Comparison of ENCODE assay signal across 27 cellular contexts in genomic region chr13:34561033-34561432, GRCh38.
"Had no signal": no experiment of that assay in that cellular context is flagged by ENCODE, and none has a peak within 500 bp of the region (broad histone marks: within the 10 kb centered on the region; RNA-seq: fewer than 3 reads in every experiment).

No MANE protein-coding gene starts in this region.

- DNase-seq: activated CD4-positive, alpha-beta memory T cell treated with anti-CD3 and anti-CD28 coated beads for 36 hours; activated CD4-positive, alpha-beta T cell treated with anti-CD3 and anti-CD28 coated beads for 36 hours; activated CD4-positive, alpha-beta T cell treated with anti-CD3 and anti-CD28 coated beads, Interleukin-2, amount 10 ng/mL, durations not matched to agents 24 days and 14 days; activated CD4-positive, CD25-positive, alpha-beta regulatory T cell; activated CD4-positive, CD25-positive, alpha-beta regulatory T cell treated with anti-CD3 and anti-CD28 coated beads, Interleukin-2, amount 50 U/mL, for 72 hours; activated CD8-positive, alpha-beta memory T cell treated with anti-CD3 and anti-CD28 coated beads, Interleukin-2, amount 10 ng/mL, durations not matched to agents 7 days and 5 days; activated CD8-positive, alpha-beta memory T cell treated with anti-CD3 and anti-CD28 coated beads, Interleukin-2, amount 50 U/mL, for 4 hours; activated CD8-positive, alpha-beta T cell treated with anti-CD3 and anti-CD28 coated beads, Interleukin-2, amount 10 ng/mL, durations not matched to agents 7 days and 5 days; activated effector memory CD4-positive, alpha-beta T cell treated with anti-CD3 and anti-CD28 coated beads, Interleukin-2, amount 50 U/mL, for 16 hours; activated naive CD4-positive, alpha-beta T cell treated with anti-CD3 and anti-CD28 coated beads for 36 hours; activated naive CD8-positive, alpha-beta T cell treated with anti-CD3 and anti-CD28 coated beads for 36 hours; activated naive CD8-positive, alpha-beta T cell treated with anti-CD3 and anti-CD28 coated beads, Interleukin-2, amount 50 U/mL, for 24 hours; activated T-cell treated with anti-CD3 and anti-CD28 coated beads, Interleukin-2, amount 50 U/mL, for 1 hour; activated T-cell treated with anti-CD3 and anti-CD28 coated beads, Interleukin-2, amount 50 U/mL, for 48 hours; caudate nucleus; colonic mucosa; effector memory CD4-positive, alpha-beta T cell; endodermal cell; erythroblast; foreskin keratinocyte; gastrocnemius medialis; glutamatergic neuron; T-helper 2 cell had no signal

- ATAC-seq: activated CD4-positive, alpha-beta T cell treated with anti-CD3 and anti-CD28 coated beads for 36 hours; activated CD8-positive, alpha-beta memory T cell treated with anti-CD3 and anti-CD28 coated beads, Interleukin-2, amount 10 ng/mL, durations not matched to agents 7 days and 5 days; activated CD8-positive, alpha-beta T cell treated with anti-CD3 and anti-CD28 coated beads, Interleukin-2, amount 10 ng/mL, durations not matched to agents 7 days and 5 days; activated naive CD8-positive, alpha-beta T cell treated with anti-CD3 and anti-CD28 coated beads, Interleukin-2, amount 50 U/mL, for 24 hours; foreskin keratinocyte; gastrocnemius medialis had no signal

- H3K36me3 ChIP-seq: colonic mucosa, esophagus muscularis mucosa, gastrocnemius medialis had no signal

- H3K27me3 Mint-ChIP-seq: activated CD4-positive, alpha-beta memory T cell treated with anti-CD3 and anti-CD28 coated beads for 36 hours; activated CD4-positive, alpha-beta T cell treated with anti-CD3 and anti-CD28 coated beads for 36 hours; activated CD4-positive, alpha-beta T cell treated with anti-CD3 and anti-CD28 coated beads, Interleukin-2, amount 10 ng/mL, durations not matched to agents 24 days and 14 days; activated CD8-positive, alpha-beta memory T cell treated with anti-CD3 and anti-CD28 coated beads, Interleukin-2, amount 10 ng/mL, durations not matched to agents 7 days and 5 days; activated naive CD4-positive, alpha-beta T cell treated with anti-CD3 and anti-CD28 coated beads, Interleukin-2, amount 50 U/mL, for 24 hours had no signal

- H3K9me3 ChIP-seq: colonic mucosa, esophagus muscularis mucosa, gastrocnemius medialis had no signal

- H3K4me3 Mint-ChIP-seq: activated CD4-positive, alpha-beta memory T cell treated with anti-CD3 and anti-CD28 coated beads for 36 hours; activated CD4-positive, alpha-beta T cell treated with anti-CD3 and anti-CD28 coated beads for 36 hours; activated CD4-positive, alpha-beta T cell treated with anti-CD3 and anti-CD28 coated beads, Interleukin-2, amount 10 ng/mL, durations not matched to agents 24 days and 14 days; activated CD8-positive, alpha-beta memory T cell treated with anti-CD3 and anti-CD28 coated beads, Interleukin-2, amount 10 ng/mL, durations not matched to agents 7 days and 5 days; activated CD8-positive, alpha-beta T cell treated with anti-CD3 and anti-CD28 coated beads, Interleukin-2, amount 10 ng/mL, durations not matched to agents 7 days and 5 days; activated naive CD4-positive, alpha-beta T cell treated with anti-CD3 and anti-CD28 coated beads for 36 hours; activated naive CD4-positive, alpha-beta T cell treated with anti-CD3 and anti-CD28 coated beads, Interleukin-2, amount 50 U/mL, for 24 hours; activated naive CD8-positive, alpha-beta T cell treated with anti-CD3 and anti-CD28 coated beads for 36 hours; activated naive CD8-positive, alpha-beta T cell treated with anti-CD3 and anti-CD28 coated beads, Interleukin-2, amount 50 U/mL, for 24 hours; activated T-helper 1 cell treated with anti-CD3 and anti-CD28 coated beads, Interleukin-12 subunit alpha, Interleukin-12 subunit beta, Interleukin-2, Interleukin-4 antibody, amounts not matched to agents 30 ng/mL and 10 ng/mL and 1 ng/mL, durations not matched to agents 14 hours and 24 hours and 36 hours; endodermal cell had no signal

- H3K4me3 ChIP-seq: colonic mucosa, esophagus muscularis mucosa, gastrocnemius medialis had no signal

- H3K4me1 Mint-ChIP-seq: activated CD4-positive, alpha-beta T cell treated with anti-CD3 and anti-CD28 coated beads for 36 hours; activated CD4-positive, alpha-beta T cell treated with anti-CD3 and anti-CD28 coated beads, Interleukin-2, amount 10 ng/mL, durations not matched to agents 24 days and 14 days; activated CD8-positive, alpha-beta memory T cell treated with anti-CD3 and anti-CD28 coated beads, Interleukin-2, amount 10 ng/mL, durations not matched to agents 7 days and 5 days; activated naive CD4-positive, alpha-beta T cell treated with anti-CD3 and anti-CD28 coated beads, Interleukin-2, amount 50 U/mL, for 24 hours; activated naive CD8-positive, alpha-beta T cell treated with anti-CD3 and anti-CD28 coated beads for 36 hours; activated naive CD8-positive, alpha-beta T cell treated with anti-CD3 and anti-CD28 coated beads, Interleukin-2, amount 50 U/mL, for 24 hours had no signal

- H3K4me1 ChIP-seq: colonic mucosa, esophagus muscularis mucosa, foreskin keratinocyte, gastrocnemius medialis had no signal

- H3K27me3 ChIP-seq: colonic mucosa, esophagus muscularis mucosa, foreskin keratinocyte, gastrocnemius medialis had no signal

- H3K36me3 Mint-ChIP-seq: activated CD4-positive, alpha-beta memory T cell treated with anti-CD3 and anti-CD28 coated beads for 36 hours; activated CD8-positive, alpha-beta memory T cell treated with anti-CD3 and anti-CD28 coated beads, Interleukin-2, amount 10 ng/mL, durations not matched to agents 7 days and 5 days; activated naive CD4-positive, alpha-beta T cell treated with anti-CD3 and anti-CD28 coated beads, Interleukin-2, amount 50 U/mL, for 24 hours; activated naive CD8-positive, alpha-beta T cell treated with anti-CD3 and anti-CD28 coated beads for 36 hours had no signal

- H3K9me3 Mint-ChIP-seq: activated CD4-positive, alpha-beta memory T cell treated with anti-CD3 and anti-CD28 coated beads for 36 hours; activated CD4-positive, alpha-beta T cell treated with anti-CD3 and anti-CD28 coated beads, Interleukin-2, amount 10 ng/mL, durations not matched to agents 24 days and 14 days; activated naive CD4-positive, alpha-beta T cell treated with anti-CD3 and anti-CD28 coated beads for 36 hours; activated naive CD8-positive, alpha-beta T cell treated with anti-CD3 and anti-CD28 coated beads for 36 hours; activated T-helper 1 cell treated with anti-CD3 and anti-CD28 coated beads, Interleukin-12 subunit alpha, Interleukin-12 subunit beta, Interleukin-2, Interleukin-4 antibody, amounts not matched to agents 30 ng/mL and 10 ng/mL and 1 ng/mL, durations not matched to agents 14 hours and 24 hours and 36 hours; endodermal cell had no signal

- H3K27ac ChIP-seq: colonic mucosa, esophagus muscularis mucosa, foreskin keratinocyte, gastrocnemius medialis had no signal

- H3K27ac Mint-ChIP-seq: activated CD4-positive, alpha-beta memory T cell treated with anti-CD3 and anti-CD28 coated beads for 36 hours; activated CD4-positive, alpha-beta T cell treated with anti-CD3 and anti-CD28 coated beads for 36 hours; activated CD4-positive, alpha-beta T cell treated with anti-CD3 and anti-CD28 coated beads, Interleukin-2, amount 10 ng/mL, durations not matched to agents 24 days and 14 days; activated CD8-positive, alpha-beta memory T cell treated with anti-CD3 and anti-CD28 coated beads, Interleukin-2, amount 10 ng/mL, durations not matched to agents 7 days and 5 days; activated CD8-positive, alpha-beta T cell treated with anti-CD3 and anti-CD28 coated beads, Interleukin-2, amount 10 ng/mL, durations not matched to agents 7 days and 5 days; activated naive CD4-positive, alpha-beta T cell treated with anti-CD3 and anti-CD28 coated beads for 36 hours; activated naive CD4-positive, alpha-beta T cell treated with anti-CD3 and anti-CD28 coated beads, Interleukin-2, amount 50 U/mL, for 24 hours; activated naive CD8-positive, alpha-beta T cell treated with anti-CD3 and anti-CD28 coated beads for 36 hours; activated naive CD8-positive, alpha-beta T cell treated with anti-CD3 and anti-CD28 coated beads, Interleukin-2, amount 50 U/mL, for 24 hours; activated T-helper 1 cell treated with anti-CD3 and anti-CD28 coated beads, Interleukin-12 subunit alpha, Interleukin-12 subunit beta, Interleukin-2, Interleukin-4 antibody, amounts not matched to agents 30 ng/mL and 10 ng/mL and 1 ng/mL, durations not matched to agents 14 hours and 24 hours and 36 hours; activated T-helper 2 cell treated with anti-CD3 and anti-CD28 coated beads, Interferon-gamma antibody, Interleukin-2, Interleukin-4, amounts not matched to agents 10 μg/mL and 5 μg/mL and 100 μg/mL, durations not matched to agents 14 hours and 24 hours and 36 hours; endodermal cell had no signal
